In the genomic region with DNA sequence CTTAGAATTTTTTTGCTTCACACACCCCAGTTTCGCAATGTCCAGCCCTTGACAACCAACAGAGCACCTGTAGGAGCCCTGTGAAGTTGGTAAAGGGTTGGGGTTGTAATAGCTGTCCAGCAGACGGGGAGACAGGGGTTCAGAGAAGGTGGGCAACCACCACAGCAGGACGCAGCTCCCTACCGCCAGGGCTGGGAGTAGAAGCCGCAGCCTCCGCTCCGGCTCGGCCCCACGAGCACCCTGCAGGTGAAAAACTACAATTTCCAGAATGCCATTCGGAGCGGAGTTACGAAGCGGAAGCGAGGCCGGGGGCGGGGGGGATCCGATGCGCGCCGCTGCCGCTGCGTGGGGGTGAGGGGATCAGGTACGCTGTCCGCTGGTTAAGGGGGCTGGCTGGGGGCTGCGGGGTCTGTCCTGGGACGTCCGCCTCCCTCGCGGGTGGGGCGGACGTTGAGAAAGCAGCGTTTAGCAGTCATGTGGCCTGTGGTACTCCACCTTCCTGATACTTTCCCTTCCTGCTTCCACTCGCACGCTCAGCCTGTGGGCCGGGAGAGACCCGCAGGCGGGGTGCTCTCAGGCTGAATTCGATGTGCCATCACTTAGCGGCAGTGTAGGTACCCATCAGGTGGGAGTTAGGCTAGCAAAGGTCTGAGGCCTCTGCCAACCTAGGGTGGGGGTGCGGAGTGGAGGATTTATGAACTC, we compare ENCODE assay signal across 1 cellular context.
A peak's percentile ranks its signal among the peaks of the same experiment; 100 is the strongest.
TF ChIP-seq lines count a peak whose summit lies in the region.

Gene TRMT10B (plus strand): TSS at position 317 of the 702 bp plus-strand sequence. CDS start 8,127 bp downstream, outside the sequence.

TF ChIP-seq in HepG2, 621 proteins besides CTCF, POLR2A, EP300 and RAD21 (continued from another document):
- TF ChIP-seq ZNF687 (CRISPR knock-in tag; IDR thresholded peaks at IDR 0.05) (peak; percentile 60), KDM4B (CRISPR knock-in tag; IDR thresholded peaks at IDR 0.05) (0 out of 2 replicates have a peak, but pooled peaks have one; percentile 12), GFI1 (CRISPR knock-in tag; IDR thresholded peaks at IDR 0.05; ENCODE audit: borderline replicate concordance) (peak; percentile 49; the same call in 1 of the 2 replicates), ZBTB38 (CRISPR knock-in tag; IDR thresholded peaks at IDR 0.05) (peak; percentile 19; the same call in 1 of the 2 replicates), ZNF782 (CRISPR knock-in tag; IDR thresholded peaks at IDR 0.05; ENCODE audit: borderline replicate concordance) (no peak), HES4 (CRISPR knock-in tag; IDR thresholded peaks at IDR 0.05; ENCODE audit: borderline replicate concordance) (0 out of 2 replicates have a peak, but pooled peaks have one; percentile 38), ZBTB7B (CRISPR knock-in tag; IDR thresholded peaks at IDR 0.05) (0 out of 2 replicates have a peak, but pooled peaks have one; percentile 39), HDAC2 (CRISPR knock-in tag; IDR thresholded peaks at IDR 0.05) (peak; percentile 23; the same call in 1 of the 2 replicates), HNRNPH1 (optimal IDR thresholded peaks at IDR 0.05; ENCODE audit: low read depth, low read length) (peak; percentile 32), ZNF570 (CRISPR knock-in tag; IDR thresholded peaks at IDR 0.05; ENCODE audit: borderline replicate concordance) (no peak), MAZ (IDR thresholded peaks at IDR 0.05; ENCODE audit: borderline replicate concordance, low read depth, low read length) (peak; percentile 55; the same call in 1 of the 2 replicates), MAZ (CRISPR knock-in tag; IDR thresholded peaks at IDR 0.05; ENCODE audit: low read depth) (peak; percentile 57; the same call in 1 of the 2 replicates), ZNF577 (CRISPR knock-in tag; IDR thresholded peaks at IDR 0.05; ENCODE audit: borderline replicate concordance, low read depth) (no peak)
